28 cellular contexts compared by ENCODE assay signal in genomic region chr14:101845496-101845895, GRCh38.
A peak's percentile ranks its signal among the peaks of the same experiment; 100 is the strongest.
DNase-seq lines count a peak whose midpoint lies in the region; ATAC-seq and TF ChIP-seq lines count a peak whose summit lies in the region.
"Had no signal": no experiment of that assay in that cellular context is flagged by ENCODE, and none has a peak within 500 bp of the region (broad histone marks: within the 10 kb centered on the region; RNA-seq: fewer than 3 reads in every experiment).

No MANE protein-coding gene starts in this region.

- H3K36me3 Mint-ChIP-seq in CD4-positive, alpha-beta memory T cell = peaks cover 15 to 50% of the 10 kb centered on the region in 2 donors
- H3K36me3 Mint-ChIP-seq in T-helper 17 cell (ENCODE audit: low read depth) (peaks cover 4% of the 10 kb centered on the region), immature natural killer cell (peaks cover 0 to 12% (median 7%) of the 10 kb centered on the region in 3 donors)

- H3K27me3 Mint-ChIP-seq in CD4-positive, alpha-beta memory T cell = no peaks in the 10 kb centered on the region
- H3K27me3 Mint-ChIP-seq in T-helper 17 cell (no peaks in the 10 kb centered on the region), immature natural killer cell (ENCODE audit: low read depth in 3 of 3) (peaks cover 1 to 21% (median 3%) of the 10 kb centered on the region in 3 donors)
- H3K27me3 Mint-ChIP-seq: type B pancreatic cell had no signal

- H3K36me3 ChIP-seq in BLaER1 treated with 17β-estradiol and CSF1 and Interleukin-3, amounts not matched to agents 10 nM and 100 nM = peaks cover 3 to 55% (median 16%) of the 10 kb centered on the region in 11 experiments; a peak in 13 of 22 replicates
- H3K36me3 ChIP-seq in CD4-positive, alpha-beta memory T cell (ENCODE audit: insufficient read depth, low read length) = peaks cover 15% of the 10 kb centered on the region
- H3K36me3 ChIP-seq in gastrocnemius medialis = no peaks in the 10 kb centered on the region
- H3K36me3 ChIP-seq: adrenal gland, colonic mucosa had no signal

- no peaks in the 10 kb centered on the region for H3K9me3 ChIP-seq in BLaER1 treated with 17β-estradiol and CSF1 and Interleukin-3, amounts not matched to agents 10 nM and 100 nM (replicated peaks in 1 of 11)
- H3K9me3 ChIP-seq in CD4-positive, alpha-beta memory T cell (ENCODE audit: control insufficient read depth in 1 of 2, low read length in 2 of 2) = no peaks in the 10 kb centered on the region
- H3K9me3 ChIP-seq in T-helper 17 cell (ENCODE audit: control insufficient read depth, low read length, poor library complexity, severe bottlenecking) = no peaks in the 10 kb centered on the region
- no peaks in the 10 kb centered on the region for H3K9me3 ChIP-seq in gastrocnemius medialis
- H3K9me3 ChIP-seq: adrenal gland, colonic mucosa had no signal

- H3K4me3 ChIP-seq in BLaER1 treated with 17β-estradiol and CSF1 and Interleukin-3, amounts not matched to agents 10 nM and 100 nM = no peak overlapping the region
- H3K4me3 ChIP-seq in CD4-positive, alpha-beta memory T cell (ENCODE audit: low read length in 2 of 2) = no peak overlapping the region
- no peak overlapping the region for H3K4me3 ChIP-seq in gastrocnemius medialis
- H3K4me3 ChIP-seq: adrenal gland, colonic mucosa, smooth muscle cell had no signal

- ATAC-seq in T-helper 17 cell (no peak), gastrocnemius medialis (no peak), GM18498 (IDR thresholded peaks at IDR 0.05; ENCODE audit: unreplicated experiment) (no peak)
- ATAC-seq: PC-3 had no signal

- no peak for TF ChIP-seq POLR2A in gastrocnemius medialis (IDR thresholded peaks at IDR 0.05)

- peak overlapping the region; percentile 50 to 94 (median 84); a peak in 21 of 22 replicates for H3K4me2 ChIP-seq in BLaER1 treated with 17β-estradiol and CSF1 and Interleukin-3, amounts not matched to agents 10 nM and 100 nM
- H3K4me2 ChIP-seq: KMS-11, smooth muscle cell had no signal

- peaks cover 77 to 99% (median 90%) of the 10 kb centered on the region in 4 donors for H3K4me1 Mint-ChIP-seq in CD4-positive, alpha-beta memory T cell
- H3K4me1 Mint-ChIP-seq in T-helper 17 cell = peaks cover 80% of the 10 kb centered on the region
- H3K4me1 Mint-ChIP-seq in immature natural killer cell = peaks cover 89 to 99% of the 10 kb centered on the region in 2 donors

- H3K27me3 ChIP-seq in BLaER1 treated with 17β-estradiol and CSF1 and Interleukin-3, amounts not matched to agents 10 nM and 100 nM = no peaks in the 10 kb centered on the region
- no peaks in the 10 kb centered on the region for H3K27me3 ChIP-seq in CD4-positive, alpha-beta memory T cell (ENCODE audit: insufficient read depth, low read length)
- no peaks in the 10 kb centered on the region for H3K27me3 ChIP-seq in gastrocnemius medialis
- H3K27me3 ChIP-seq: adrenal gland, colonic mucosa had no signal

- H3K27ac ChIP-seq in BLaER1 treated with 17β-estradiol and CSF1 and Interleukin-3, amounts not matched to agents 10 nM and 100 nM = peak overlapping the region in 9 of 11 experiments; percentile 69 to 85 (median 82); a peak in 18 of 22 replicates
- peak overlapping the region; percentile 33 for H3K27ac ChIP-seq in CD4-positive, alpha-beta memory T cell (ENCODE audit: low read depth, low read length)
- H3K27ac ChIP-seq in gastrocnemius medialis = no peak overlapping the region
- H3K27ac ChIP-seq: adrenal gland, colonic mucosa, KMS-11, VCaP had no signal

- peak overlapping the region in 3 of 8 donors; percentile 21 to 78 (median 36) for H3K4me3 Mint-ChIP-seq in CD4-positive, alpha-beta memory T cell
- H3K4me3 Mint-ChIP-seq in T-helper 17 cell (no peak overlapping the region), immature natural killer cell (peak overlapping the region in 2 of 5 donors; percentile 11 to 26)
- H3K4me3 Mint-ChIP-seq: T-helper 1 cell treated with Interleukin-12 subunit alpha and Interleukin-12 subunit beta and Interleukin-4 antibody, amounts not matched to agents 30 μg/mL and 1 μg/mL, for 36 hours; type B pancreatic cell had no signal

- no peak for TF ChIP-seq CTCF in gastrocnemius medialis (IDR thresholded peaks at IDR 0.05 in 4 of 5, conservative IDR thresholded peaks at IDR 0.05 in 1 of 5)

- H3K27ac Mint-ChIP-seq in CD4-positive, alpha-beta memory T cell = peak overlapping the region; percentile 86 to 91 (median 88)
- H3K27ac Mint-ChIP-seq in T-helper 17 cell = peak overlapping the region; percentile 98
- H3K27ac Mint-ChIP-seq in immature natural killer cell = peak overlapping the region in 5 of 6 donors; percentile 41 to 79 (median 68)
- H3K27ac Mint-ChIP-seq: T-helper 1 cell treated with Interleukin-12 subunit alpha and Interleukin-12 subunit beta and Interleukin-4 antibody, amounts not matched to agents 30 μg/mL and 1 μg/mL, for 36 hours; type B pancreatic cell had no signal

- peaks cover 0 to 96% (median 19%) of the 10 kb centered on the region in 11 experiments; a peak in 12 of 22 replicates for H4K20me1 ChIP-seq in BLaER1 treated with 17β-estradiol and CSF1 and Interleukin-3, amounts not matched to agents 10 nM and 100 nM

- intact Hi-C loops in CD4-positive, alpha-beta memory T cell (cut with micrococcal nuclease) = no loop called here
- intact Hi-C loops in gastrocnemius medialis (cut with DNase I; ENCODE audit: low total_unique reads) = loop anchor here (10.0 kb wide), 1 partner anchor 141 kb away; no protein-coding TSS in a partner anchor

- DNase-seq in CD4-positive, alpha-beta memory T cell = no peak
- DNase-seq in T-helper 17 cell = no peak
- DNase-seq in immature natural killer cell = no peak
- DNase-seq in gastrocnemius medialis = no peak
- no peak for DNase-seq in T1000 (lab: John Stamatoyannopoulos, UW)
- no peak for DNase-seq in G401 (ENCODE audit: low spot score)
- DNase-seq: activated T-cell treated with anti-CD3 and anti-CD28 coated beads, Interleukin-2, amount 50 U/mL, for 4 hours; adrenal gland; colonic mucosa; COR-L47; DMS79; GOT3; mammary epithelial cell; NCI-H1092; NCI-H187 treated with DMSO at 0.1 percent for 48 hours; NCI-H345; NCI-H82; occipital lobe; PC-3; SHP77 treated with DMSO at 0.1 percent for 48 hours; stimulated activated CD4-positive, alpha-beta T cell treated with anti-CD3 and anti-CD28 coated beads, Interleukin-4, amount 100 ng/mL, for 24 hours had no signal

- peaks cover 65 to 100% (median 99%) of the 10 kb centered on the region in 10 experiments for H3K4me1 ChIP-seq in BLaER1 treated with 17β-estradiol and CSF1 and Interleukin-3, amounts not matched to agents 10 nM and 100 nM
- H3K4me1 ChIP-seq in CD4-positive, alpha-beta memory T cell (ENCODE audit: insufficient read depth, low read length) = peaks cover 96% of the 10 kb centered on the region
- H3K4me1 ChIP-seq in gastrocnemius medialis = peaks cover 0 to 6% of the 10 kb centered on the region in 2 donors
- H3K4me1 ChIP-seq: colonic mucosa had no signal

- H3K9me3 Mint-ChIP-seq in CD4-positive, alpha-beta memory T cell = peaks cover 0 to 4% (median 0%) of the 10 kb centered on the region in 8 donors
- no peaks in the 10 kb centered on the region for H3K9me3 Mint-ChIP-seq in immature natural killer cell
- H3K9me3 Mint-ChIP-seq: activated T-cell treated with anti-CD3 and anti-CD28 coated beads, Interleukin-2, amount 50 U/mL, for 4 hours; T-helper 1 cell treated with Interleukin-12 subunit alpha and Interleukin-12 subunit beta and Interleukin-4 antibody, amounts not matched to agents 30 μg/mL and 1 μg/mL, for 36 hours; type B pancreatic cell had no signal

- in situ Hi-C loops in gastrocnemius medialis (cut with MboI; ENCODE audit: low sequenced_read_pairs in 4 of 4) = loop anchor here in 1 of 4 donors (10.0 kb wide), 1 partner anchor 141 kb away; no protein-coding TSS in a partner anchor
- in situ Hi-C loops in G401 (cut with HindIII; ENCODE audit: low sequenced_read_pairs) = no loop called here

- CTCF ChIA-PET in CD4-positive, alpha-beta memory T cell (lab: Charles Lee; ENCODE audit: partially characterized antibody) = interaction anchor here (1.5 to 8.2 kb wide), 8 partner anchors 15 to 138 kb away, joined by 3 to 112 read pairs (median 10); no protein-coding TSS in a partner anchor

- H3K9ac ChIP-seq in BLaER1 treated with 17β-estradiol and CSF1 and Interleukin-3, amounts not matched to agents 10 nM and 100 nM = peak overlapping the region in 8 of 11 experiments; percentile 14 to 77 (median 61); a peak in 11 of 22 replicates
- H3K9ac ChIP-seq: KMS-11 had no signal

- POLR2A ChIA-PET in CD4-positive, alpha-beta memory T cell (lab: Charles Lee; ENCODE audit: partially characterized antibody) = interaction anchor here (0.5 to 16.8 kb wide), 13 partner anchors 8 to 1671 kb away, joined by 3 to 385 read pairs (median 4); no protein-coding TSS in a partner anchor

Comparison
In these comparisons a context has a peak if more than half of its experiments do, and no peak if none do; other contexts are left out.
1. H3K27ac ChIP-seq: peak in BLaER1 treated with 17β-estradiol and CSF1 and Interleukin-3, amounts not matched to agents 10 nM and 100 nM (9 of 11) and CD4-positive, alpha-beta memory T cell (single experiment); none in gastrocnemius medialis (0 of 4).
2. Peak in every context shown above with its lines, with median percentiles within 50 percentile points of each other: H3K27ac Mint-ChIP-seq.